In genomic region chr1:162696286-162696862, GRCh38 we compare ENCODE assay signal across 8 cellular contexts.
A peak's percentile ranks its signal among the peaks of the same experiment; 100 is the strongest.
DNase-seq lines count a peak whose midpoint lies in the region; ATAC-seq and TF ChIP-seq lines count a peak whose summit lies in the region.

No MANE protein-coding gene starts in this region.

- peaks cover 9% of the 10 kb centered on the region for H3K27me3 Mint-ChIP-seq in stimulated activated memory B cell treated with anti-CD40 and anti-IgM and Interleukin-4, amounts not matched to agents 10 μg/mL and 1 μg/mL and 100 μg/mL, for 72 hours

- peaks cover 6% of the 10 kb centered on the region for H3K4me1 Mint-ChIP-seq in stimulated activated memory B cell treated with anti-CD40 and anti-IgM and Interleukin-4, amounts not matched to agents 10 μg/mL and 1 μg/mL and 100 μg/mL, for 72 hours

- no peak overlapping the region for H3K27ac Mint-ChIP-seq in stimulated activated memory B cell treated with anti-CD40 and anti-IgM and Interleukin-4, amounts not matched to agents 10 μg/mL and 1 μg/mL and 100 μg/mL, for 72 hours

- no peak for TF ChIP-seq CTCF in foreskin keratinocyte (conservative IDR thresholded peaks at IDR 0.05)

- no peaks in the 10 kb centered on the region for H3K27me3 ChIP-seq in foreskin keratinocyte

- ATAC-seq in foreskin keratinocyte (peak; percentile 97), GM19463 (IDR thresholded peaks at IDR 0.05; ENCODE audit: unreplicated experiment) (no peak), GM21619 (IDR thresholded peaks at IDR 0.05; ENCODE audit: unreplicated experiment) (no peak)
- no peak for ATAC-seq in stimulated activated memory B cell treated with anti-CD40 and anti-IgM and Interleukin-4, amounts not matched to agents 10 μg/mL and 1 μg/mL and 100 μg/mL, for 72 hours

- H3K27ac ChIP-seq in foreskin keratinocyte, result peak overlapping the region; percentile 49

- DNase-seq in LHCN-M2 (ENCODE audit: low read depth), result peak; percentile 96
- peak; percentile 62 for DNase-seq in SK-MEL-5 (ENCODE audit: low read depth, low spot score)
- peak; percentile 63 to 81 for DNase-seq in foreskin keratinocyte
- DNase-seq in occipital lobe (lab: John Stamatoyannopoulos, UW), result peak; percentile 11
- no peak for DNase-seq in CD1c-positive myeloid dendritic cell (ENCODE audit: extremely low spot score)

- in situ Hi-C loops in SK-MEL-5 (cut with HindIII; ENCODE audit: low pct_unique_long_range_greater_than_20kb, low sequenced_read_pairs), result no loop called here

- H3K4me3 Mint-ChIP-seq in stimulated activated memory B cell treated with anti-CD40 and anti-IgM and Interleukin-4, amounts not matched to agents 10 μg/mL and 1 μg/mL and 100 μg/mL, for 72 hours, result no peak overlapping the region

- H3K4me1 ChIP-seq in foreskin keratinocyte, result peaks cover 11% of the 10 kb centered on the region

- no peaks in the 10 kb centered on the region for H3K9me3 Mint-ChIP-seq in stimulated activated memory B cell treated with anti-CD40 and anti-IgM and Interleukin-4, amounts not matched to agents 10 μg/mL and 1 μg/mL and 100 μg/mL, for 72 hours

- H3K36me3 Mint-ChIP-seq in stimulated activated memory B cell treated with anti-CD40 and anti-IgM and Interleukin-4, amounts not matched to agents 10 μg/mL and 1 μg/mL and 100 μg/mL, for 72 hours, result no peaks in the 10 kb centered on the region
